31 cellular contexts compared by ENCODE assay signal in genomic region chr5:42832060-42832459, GRCh38. TPM values are rescaled to one million over a fixed set of nuclear protein-coding genes. Genes with fewer than 3 reads are reported as not detected.
"Had no signal": no experiment of that assay in that cellular context is flagged by ENCODE, and none has a peak within 500 bp of the region (broad histone marks: within the 10 kb centered on the region; RNA-seq: fewer than 3 reads in every experiment).

No MANE protein-coding gene starts in this region.

- H3K9me3 ChIP-seq: adrenal gland, body of pancreas, esophagus squamous epithelium had no signal

- ATAC-seq: activated CD4-positive, alpha-beta T cell treated with anti-CD3 and anti-CD28 coated beads for 36 hours; activated CD8-positive, alpha-beta memory T cell treated with anti-CD3 and anti-CD28 coated beads, Interleukin-2, amount 10 ng/mL, durations not matched to agents 7 days and 5 days; activated CD8-positive, alpha-beta T cell treated with anti-CD3 and anti-CD28 coated beads, Interleukin-2, amount 10 ng/mL, durations not matched to agents 7 days and 5 days; activated naive CD8-positive, alpha-beta T cell treated with anti-CD3 and anti-CD28 coated beads, Interleukin-2, amount 50 U/mL, for 24 hours; body of pancreas had no signal

- H3K27me3 ChIP-seq: adrenal gland, body of pancreas, dorsolateral prefrontal cortex, esophagus squamous epithelium had no signal

- H3K4me3 ChIP-seq: adrenal gland, body of pancreas, coronary artery, dorsolateral prefrontal cortex, esophagus squamous epithelium had no signal

- H3K4me1 ChIP-seq: body of pancreas had no signal

- DNase-seq: activated CD4-positive, alpha-beta memory T cell treated with anti-CD3 and anti-CD28 coated beads for 36 hours; activated CD4-positive, alpha-beta T cell treated with anti-CD3 and anti-CD28 coated beads for 36 hours; activated CD4-positive, alpha-beta T cell treated with anti-CD3 and anti-CD28 coated beads, Interleukin-2, amount 10 ng/mL, durations not matched to agents 24 days and 14 days; activated CD4-positive, CD25-positive, alpha-beta regulatory T cell; activated CD4-positive, CD25-positive, alpha-beta regulatory T cell treated with anti-CD3 and anti-CD28 coated beads, Interleukin-2, amount 50 U/mL, for 72 hours; activated CD8-positive, alpha-beta memory T cell treated with anti-CD3 and anti-CD28 coated beads, Interleukin-2, amount 10 ng/mL, durations not matched to agents 7 days and 5 days; activated CD8-positive, alpha-beta memory T cell treated with anti-CD3 and anti-CD28 coated beads, Interleukin-2, amount 50 U/mL, for 4 hours; activated CD8-positive, alpha-beta T cell treated with anti-CD3 and anti-CD28 coated beads, Interleukin-2, amount 10 ng/mL, durations not matched to agents 7 days and 5 days; activated effector memory CD4-positive, alpha-beta T cell treated with anti-CD3 and anti-CD28 coated beads, Interleukin-2, amount 50 U/mL, for 16 hours; activated naive CD4-positive, alpha-beta T cell treated with anti-CD3 and anti-CD28 coated beads for 36 hours; activated naive CD8-positive, alpha-beta T cell treated with anti-CD3 and anti-CD28 coated beads for 36 hours; activated naive CD8-positive, alpha-beta T cell treated with anti-CD3 and anti-CD28 coated beads, Interleukin-2, amount 50 U/mL, for 24 hours; activated T-cell treated with anti-CD3 and anti-CD28 coated beads, Interleukin-2, amount 50 U/mL, for 1 hour; activated T-cell treated with anti-CD3 and anti-CD28 coated beads, Interleukin-2, amount 50 U/mL, for 48 hours; adrenal gland; amygdala; aorta; body of pancreas; dorsolateral prefrontal cortex; effector memory CD4-positive, alpha-beta T cell; endodermal cell; erythroblast; esophagus squamous epithelium; head of caudate nucleus; T-helper 2 cell had no signal

- H3K36me3 ChIP-seq: adrenal gland, esophagus squamous epithelium had no signal

- FAIRE-seq: frontal cortex had no signal

- H3K27ac ChIP-seq: adrenal gland, body of pancreas, coronary artery, dorsolateral prefrontal cortex, esophagus squamous epithelium had no signal

RNA-seq across cellular contexts. Expression of gene SELENOP, which starts 20.4 kb away (rescaled TPM):
- total RNA-seq: activated CD4-positive, alpha-beta memory T cell treated with anti-CD3 and anti-CD28 coated beads for 36 hours; activated CD4-positive, alpha-beta T cell treated with anti-CD3 and anti-CD28 coated beads for 36 hours; activated CD4-positive, alpha-beta T cell treated with anti-CD3 and anti-CD28 coated beads, Interleukin-2, amount 10 ng/mL, durations not matched to agents 24 days and 14 days; activated CD8-positive, alpha-beta memory T cell treated with anti-CD3 and anti-CD28 coated beads for 36 hours; activated naive CD4-positive, alpha-beta T cell treated with anti-CD3 and anti-CD28 coated beads for 36 hours; activated naive CD8-positive, alpha-beta T cell treated with anti-CD3 and anti-CD28 coated beads for 36 hours; activated T-helper 1 cell treated with anti-CD3 and anti-CD28 coated beads, Interleukin-12 subunit alpha, Interleukin-12 subunit beta, Interleukin-2, Interleukin-4 antibody, amounts not matched to agents 30 ng/mL and 10 ng/mL and 1 ng/mL, durations not matched to agents 14 hours and 24 hours and 36 hours; activated T-helper 2 cell treated with anti-CD3 and anti-CD28 coated beads, Interferon-gamma antibody, Interleukin-2, Interleukin-4, amounts not matched to agents 10 μg/mL and 5 μg/mL and 100 μg/mL, durations not matched to agents 14 hours and 24 hours and 36 hours; T-helper 1 cell treated with Interleukin-12 subunit alpha and Interleukin-12 subunit beta and Interleukin-4 antibody, amounts not matched to agents 30 ng/mL and 1 ng/mL, for 36 hours had no signal
